In genomic region chr17:66406701-66407644, GRCh38 we compare ENCODE assay signal across 17 cellular contexts.
DNase-seq lines count a peak whose midpoint lies in the region; ATAC-seq and TF ChIP-seq lines count a peak whose summit lies in the region.
"Had no signal": no experiment of that assay in that cellular context is flagged by ENCODE, and none has a peak within 500 bp of the region (broad histone marks: within the 10 kb centered on the region; RNA-seq: fewer than 3 reads in every experiment).

No MANE protein-coding gene starts in this region.

- H3K27me3 Mint-ChIP-seq in activated T-helper 1 cell treated with anti-CD3 and anti-CD28 coated beads, Interleukin-12 subunit alpha, Interleukin-12 subunit beta, Interleukin-2, Interleukin-4 antibody, amounts not matched to agents 30 ng/mL and 10 ng/mL and 1 ng/mL, durations not matched to agents 14 hours and 24 hours and 36 hours (ENCODE audit: insufficient read depth) = no peaks in the 10 kb centered on the region
- H3K27me3 Mint-ChIP-seq in naive thymus-derived CD8-positive, alpha-beta T cell = peaks cover 0 to 1% (median 0%) of the 10 kb centered on the region in 5 donors
- H3K27me3 Mint-ChIP-seq: dendritic cell treated with granulocyte-macrophage colony-stimulating factor and Interleukin-4, amounts not matched to agents 40 ng/mL and 50 ng/mL, for 4 days had no signal

- peak overlapping the region; percentile 87 for H3K27ac Mint-ChIP-seq in activated T-helper 1 cell treated with anti-CD3 and anti-CD28 coated beads, Interleukin-12 subunit alpha, Interleukin-12 subunit beta, Interleukin-2, Interleukin-4 antibody, amounts not matched to agents 30 ng/mL and 10 ng/mL and 1 ng/mL, durations not matched to agents 14 hours and 24 hours and 36 hours
- peak overlapping the region; percentile 79 to 97 (median 90) for H3K27ac Mint-ChIP-seq in naive thymus-derived CD8-positive, alpha-beta T cell
- H3K27ac Mint-ChIP-seq: activated B cell treated with CpG ODN at 0.5 μM for 24 hours; dendritic cell treated with granulocyte-macrophage colony-stimulating factor and Interleukin-4, amounts not matched to agents 40 ng/mL and 50 ng/mL, for 4 days had no signal

- H3K9me3 Mint-ChIP-seq in activated T-helper 1 cell treated with anti-CD3 and anti-CD28 coated beads, Interleukin-12 subunit alpha, Interleukin-12 subunit beta, Interleukin-2, Interleukin-4 antibody, amounts not matched to agents 30 ng/mL and 10 ng/mL and 1 ng/mL, durations not matched to agents 14 hours and 24 hours and 36 hours = no peaks in the 10 kb centered on the region
- peaks cover 0 to 3% (median 0%) of the 10 kb centered on the region in 9 donors for H3K9me3 Mint-ChIP-seq in naive thymus-derived CD8-positive, alpha-beta T cell
- H3K9me3 Mint-ChIP-seq: activated B cell treated with CpG ODN at 0.5 μM for 24 hours; dendritic cell treated with granulocyte-macrophage colony-stimulating factor and Interleukin-4, amounts not matched to agents 40 ng/mL and 50 ng/mL, for 4 days had no signal

- H3K4me3 ChIP-seq in HEK293 (ENCODE audit: low read depth, low read length) = no peak overlapping the region
- H3K4me3 ChIP-seq in lower leg skin (ENCODE audit: low read depth, poor library complexity, severe bottlenecking) = no peak overlapping the region
- H3K4me3 ChIP-seq: suprapubic skin had no signal

- peaks cover 4% of the 10 kb centered on the region for H3K4me1 ChIP-seq in HEK293 (ENCODE audit: control insufficient read depth, insufficient read depth, low read length)

- peak overlapping the region; percentile 81 for H3K4me3 Mint-ChIP-seq in activated T-helper 1 cell treated with anti-CD3 and anti-CD28 coated beads, Interleukin-12 subunit alpha, Interleukin-12 subunit beta, Interleukin-2, Interleukin-4 antibody, amounts not matched to agents 30 ng/mL and 10 ng/mL and 1 ng/mL, durations not matched to agents 14 hours and 24 hours and 36 hours
- peak overlapping the region; percentile 63 to 90 (median 81) for H3K4me3 Mint-ChIP-seq in naive thymus-derived CD8-positive, alpha-beta T cell
- H3K4me3 Mint-ChIP-seq: activated B cell treated with CpG ODN at 0.5 μM for 24 hours; dendritic cell treated with granulocyte-macrophage colony-stimulating factor and Interleukin-4, amounts not matched to agents 40 ng/mL and 50 ng/mL, for 4 days had no signal

- TF ChIP-seq CTCF in HEK293 (tag by site-specific recombination; IDR thresholded peaks at IDR 0.05) (no peak), lower leg skin (IDR thresholded peaks at IDR 0.05) (no peak)

- CTCF ChIA-PET in HEK293 (lab: Yijun Ruan, JAX) = interaction anchor here (0.7 kb wide), 1 partner anchor 13 kb away, joined by 6 read pairs; no protein-coding TSS in a partner anchor

- DNase-seq in NCI-H2081 (lab: John Stamatoyannopoulos, UW) (peak; percentile 57 to 76), NCI-H2081 treated with DMSO at 0.1 percent for 48 hours (lab: John Stamatoyannopoulos, UW) (no peak), NCI-H748 (lab: John Stamatoyannopoulos, UW; ENCODE audit: unreplicated experiment) (no peak), lower leg skin (ENCODE audit: low spot score in 2 of 2) (no peak), HuH-7.5 (ENCODE audit: low spot score) (no peak)
- DNase-seq in activated T-helper 1 cell treated with anti-CD3 and anti-CD28 coated beads, Interleukin-12 subunit alpha, Interleukin-12 subunit beta, Interleukin-2, Interleukin-4 antibody, amounts not matched to agents 30 ng/mL and 10 ng/mL and 1 ng/mL, durations not matched to agents 14 hours and 24 hours and 36 hours (ENCODE audit: low spot score) = peak; percentile 25
- DNase-seq in naive thymus-derived CD8-positive, alpha-beta T cell = peak in 2 of 10 donors; percentile 19 to 21
- DNase-seq: activated B cell treated with CpG ODN at 0.5 μM for 24 hours, glutamatergic neuron, mesenchymal stem cell, NCI-H1930, NCI-H524 treated with DMSO at 0.1 percent for 48 hours had no signal

- POLR2A ChIA-PET in HEK293 (lab: Yijun Ruan, JAX) = no interaction called here
- POLR2A ChIA-PET in naive thymus-derived CD8-positive, alpha-beta T cell (lab: Charles Lee) = interaction anchor here (0.7 to 2.1 kb wide), 3 partner anchors 8 to 111 kb away, joined by 3 to 4 read pairs (median 3); no protein-coding TSS in a partner anchor

- H3K36me3 Mint-ChIP-seq in activated T-helper 1 cell treated with anti-CD3 and anti-CD28 coated beads, Interleukin-12 subunit alpha, Interleukin-12 subunit beta, Interleukin-2, Interleukin-4 antibody, amounts not matched to agents 30 ng/mL and 10 ng/mL and 1 ng/mL, durations not matched to agents 14 hours and 24 hours and 36 hours (ENCODE audit: low read depth) = peaks cover 7% of the 10 kb centered on the region
- no peaks in the 10 kb centered on the region for H3K36me3 Mint-ChIP-seq in naive thymus-derived CD8-positive, alpha-beta T cell

- intact Hi-C loops in activated T-helper 1 cell treated with anti-CD3 and anti-CD28 coated beads, Interleukin-12 subunit alpha, Interleukin-12 subunit beta, Interleukin-2, Interleukin-4 antibody, amounts not matched to agents 30 ng/mL and 10 ng/mL and 1 ng/mL, durations not matched to agents 14 hours and 24 hours and 36 hours (cut with micrococcal nuclease) = loop anchor here (1.0 kb wide), 1 partner anchor 8 kb away; no protein-coding TSS in a partner anchor
- intact Hi-C loops in lower leg skin (cut with DNase I; ENCODE audit: low total_unique reads) = no loop called here

- H3K9me3 ChIP-seq in HEK293 (ENCODE audit: control insufficient read depth, insufficient read depth, low read depth, low read length) = no peaks in the 10 kb centered on the region
- H3K9me3 ChIP-seq: suprapubic skin had no signal

- peak; percentile 47 to 70 for ATAC-seq in naive thymus-derived CD8-positive, alpha-beta T cell
- ATAC-seq: esophagus mucosa, Panc1 had no signal

- H3K27ac ChIP-seq in HEK293 (ENCODE audit: extremely low read depth, low read depth, low read length) = no peak overlapping the region
- H3K27ac ChIP-seq: suprapubic skin had no signal

- H3K36me3 ChIP-seq in HEK293 (ENCODE audit: control insufficient read depth in 2 of 2, insufficient read depth in 1 of 2, low read length in 2 of 2) = no peaks in the 10 kb centered on the region
- H3K36me3 ChIP-seq: suprapubic skin had no signal

- peaks cover 66% of the 10 kb centered on the region for H3K4me1 Mint-ChIP-seq in activated T-helper 1 cell treated with anti-CD3 and anti-CD28 coated beads, Interleukin-12 subunit alpha, Interleukin-12 subunit beta, Interleukin-2, Interleukin-4 antibody, amounts not matched to agents 30 ng/mL and 10 ng/mL and 1 ng/mL, durations not matched to agents 14 hours and 24 hours and 36 hours (ENCODE audit: low read depth)
- peaks cover 34 to 90% (median 71%) of the 10 kb centered on the region in 4 donors for H3K4me1 Mint-ChIP-seq in naive thymus-derived CD8-positive, alpha-beta T cell
- H3K4me1 Mint-ChIP-seq: activated B cell treated with CpG ODN at 0.5 μM for 24 hours had no signal

- 60 to 61% methylated on average over 12 of the region's 12 CpGs for WGBS in lower leg skin, 2 donors

- no peak for TF ChIP-seq POLR2A in lower leg skin (IDR thresholded peaks at IDR 0.05)

TF ChIP-seq in HEK293, 187 proteins besides CTCF, POLR2A, EP300 and RAD21:
- TF ChIP-seq EGR2 (tag by site-specific recombination; IDR thresholded peaks at IDR 0.05; ENCODE audit: low read depth) = 0 out of 2 replicates have a peak, but pooled peaks have one; percentile 7
- no peak for TF ChIP-seq ZNF585B (tag by site-specific recombination; IDR thresholded peaks at IDR 0.05)
- TF ChIP-seq, protein P1, sequence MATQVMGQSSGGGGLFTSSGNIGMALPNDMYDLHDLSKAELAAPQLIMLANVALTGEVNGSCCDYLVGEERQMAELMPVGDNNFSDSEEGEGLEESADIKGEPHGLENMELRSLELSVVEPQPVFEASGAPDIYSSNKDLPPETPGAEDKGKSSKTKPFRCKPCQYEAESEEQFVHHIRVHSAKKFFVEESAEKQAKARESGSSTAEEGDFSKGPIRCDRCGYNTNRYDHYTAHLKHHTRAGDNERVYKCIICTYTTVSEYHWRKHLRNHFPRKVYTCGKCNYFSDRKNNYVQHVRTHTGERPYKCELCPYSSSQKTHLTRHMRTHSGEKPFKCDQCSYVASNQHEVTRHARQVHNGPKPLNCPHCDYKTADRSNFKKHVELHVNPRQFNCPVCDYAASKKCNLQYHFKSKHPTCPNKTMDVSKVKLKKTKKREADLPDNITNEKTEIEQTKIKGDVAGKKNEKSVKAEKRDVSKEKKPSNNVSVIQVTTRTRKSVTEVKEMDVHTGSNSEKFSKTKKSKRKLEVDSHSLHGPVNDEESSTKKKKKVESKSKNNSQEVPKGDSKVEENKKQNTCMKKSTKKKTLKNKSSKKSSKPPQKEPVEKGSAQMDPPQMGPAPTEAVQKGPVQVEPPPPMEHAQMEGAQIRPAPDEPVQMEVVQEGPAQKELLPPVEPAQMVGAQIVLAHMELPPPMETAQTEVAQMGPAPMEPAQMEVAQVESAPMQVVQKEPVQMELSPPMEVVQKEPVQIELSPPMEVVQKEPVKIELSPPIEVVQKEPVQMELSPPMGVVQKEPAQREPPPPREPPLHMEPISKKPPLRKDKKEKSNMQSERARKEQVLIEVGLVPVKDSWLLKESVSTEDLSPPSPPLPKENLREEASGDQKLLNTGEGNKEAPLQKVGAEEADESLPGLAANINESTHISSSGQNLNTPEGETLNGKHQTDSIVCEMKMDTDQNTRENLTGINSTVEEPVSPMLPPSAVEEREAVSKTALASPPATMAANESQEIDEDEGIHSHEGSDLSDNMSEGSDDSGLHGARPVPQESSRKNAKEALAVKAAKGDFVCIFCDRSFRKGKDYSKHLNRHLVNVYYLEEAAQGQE (tag by site-specific recombination; IDR thresholded peaks at IDR 0.05) = no peak
- 0 out of 2 replicates have a peak, but pooled peaks have one; percentile 17 for TF ChIP-seq ZNF600 (tag by site-specific recombination; IDR thresholded peaks at IDR 0.05)
- TF ChIP-seq ZIC2 (tag by site-specific recombination; IDR thresholded peaks at IDR 0.05) = no peak
- no peak for TF ChIP-seq ZNF658 (tag by site-specific recombination; IDR thresholded peaks at IDR 0.05)
- TF ChIP-seq REPIN1 (tag by site-specific recombination; IDR thresholded peaks at IDR 0.05; ENCODE audit: low read depth) = no peak

Comparison
In these comparisons a context has a peak if more than half of its experiments do, and no peak if none do; other contexts are left out.
1. DNase-seq: peak in NCI-H2081 (2 of 2) and activated T-helper 1 cell treated with anti-CD3 and anti-CD28 coated beads, Interleukin-12 subunit alpha, Interleukin-12 subunit beta, Interleukin-2, Interleukin-4 antibody, amounts not matched to agents 30 ng/mL and 10 ng/mL and 1 ng/mL, durations not matched to agents 14 hours and 24 hours and 36 hours (single experiment); none in NCI-H2081 treated with DMSO at 0.1 percent for 48 hours (single experiment), NCI-H748 (single experiment), lower leg skin (0 of 2) and HuH-7.5 (single experiment).